1 cellular context compared by ENCODE assay signal in the genomic region with DNA sequence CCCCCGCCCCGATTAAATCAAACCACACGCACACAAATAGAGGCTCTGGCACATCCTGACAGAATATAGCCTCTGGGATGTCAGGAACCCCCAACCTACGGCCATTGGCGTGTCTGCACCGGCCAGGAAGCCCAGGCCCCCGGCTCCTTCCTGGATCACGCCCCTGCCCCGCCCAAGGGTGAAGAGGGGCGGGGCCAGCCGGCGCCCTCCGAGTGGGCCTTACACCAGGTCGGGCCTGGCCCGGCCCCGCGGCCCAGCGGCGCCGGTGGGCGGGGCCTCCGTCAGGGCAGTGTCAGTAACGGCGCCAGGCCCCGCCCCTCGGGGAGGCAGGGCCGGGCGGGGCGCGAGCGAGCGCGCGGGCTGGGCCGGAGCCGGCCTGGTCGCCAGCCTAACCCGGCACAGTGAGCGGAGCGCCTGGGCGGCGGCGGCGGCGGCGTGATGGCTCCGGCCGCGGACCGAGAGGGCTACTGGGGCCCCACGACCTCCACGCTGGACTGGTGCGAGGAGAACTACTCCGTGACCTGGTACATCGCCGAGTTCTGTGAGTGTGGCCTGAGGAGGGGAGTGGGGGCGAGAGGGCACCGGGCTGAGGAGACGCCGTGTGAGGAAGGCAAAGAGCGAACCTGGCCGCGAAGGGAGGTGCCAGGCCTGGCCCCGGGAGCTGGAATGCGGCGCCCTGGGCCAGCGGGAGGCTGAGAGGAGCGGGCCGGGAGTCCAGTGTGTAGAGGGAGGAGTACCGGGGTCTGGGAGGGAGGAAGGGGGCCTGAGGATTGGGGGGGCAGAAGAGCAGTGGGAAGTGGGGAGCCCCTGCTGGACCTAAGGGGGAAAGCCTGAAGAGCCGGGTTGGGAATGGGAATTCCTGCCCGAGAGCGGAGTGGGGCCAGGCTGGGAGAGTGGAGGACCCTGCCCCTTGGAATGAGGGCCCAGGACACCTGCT.
TF ChIP-seq lines count a peak whose summit lies in the region.

Gene ACER3, plus strand, starts transcription at position 380 of the 937 bp plus-strand sequence. Its CDS starts 59 bp downstream, at position 439.

TF ChIP-seq in HEK293, 187 proteins besides CTCF, POLR2A, EP300 and RAD21 (continued from another document and continues in another):
- TF ChIP-seq, protein P1, sequence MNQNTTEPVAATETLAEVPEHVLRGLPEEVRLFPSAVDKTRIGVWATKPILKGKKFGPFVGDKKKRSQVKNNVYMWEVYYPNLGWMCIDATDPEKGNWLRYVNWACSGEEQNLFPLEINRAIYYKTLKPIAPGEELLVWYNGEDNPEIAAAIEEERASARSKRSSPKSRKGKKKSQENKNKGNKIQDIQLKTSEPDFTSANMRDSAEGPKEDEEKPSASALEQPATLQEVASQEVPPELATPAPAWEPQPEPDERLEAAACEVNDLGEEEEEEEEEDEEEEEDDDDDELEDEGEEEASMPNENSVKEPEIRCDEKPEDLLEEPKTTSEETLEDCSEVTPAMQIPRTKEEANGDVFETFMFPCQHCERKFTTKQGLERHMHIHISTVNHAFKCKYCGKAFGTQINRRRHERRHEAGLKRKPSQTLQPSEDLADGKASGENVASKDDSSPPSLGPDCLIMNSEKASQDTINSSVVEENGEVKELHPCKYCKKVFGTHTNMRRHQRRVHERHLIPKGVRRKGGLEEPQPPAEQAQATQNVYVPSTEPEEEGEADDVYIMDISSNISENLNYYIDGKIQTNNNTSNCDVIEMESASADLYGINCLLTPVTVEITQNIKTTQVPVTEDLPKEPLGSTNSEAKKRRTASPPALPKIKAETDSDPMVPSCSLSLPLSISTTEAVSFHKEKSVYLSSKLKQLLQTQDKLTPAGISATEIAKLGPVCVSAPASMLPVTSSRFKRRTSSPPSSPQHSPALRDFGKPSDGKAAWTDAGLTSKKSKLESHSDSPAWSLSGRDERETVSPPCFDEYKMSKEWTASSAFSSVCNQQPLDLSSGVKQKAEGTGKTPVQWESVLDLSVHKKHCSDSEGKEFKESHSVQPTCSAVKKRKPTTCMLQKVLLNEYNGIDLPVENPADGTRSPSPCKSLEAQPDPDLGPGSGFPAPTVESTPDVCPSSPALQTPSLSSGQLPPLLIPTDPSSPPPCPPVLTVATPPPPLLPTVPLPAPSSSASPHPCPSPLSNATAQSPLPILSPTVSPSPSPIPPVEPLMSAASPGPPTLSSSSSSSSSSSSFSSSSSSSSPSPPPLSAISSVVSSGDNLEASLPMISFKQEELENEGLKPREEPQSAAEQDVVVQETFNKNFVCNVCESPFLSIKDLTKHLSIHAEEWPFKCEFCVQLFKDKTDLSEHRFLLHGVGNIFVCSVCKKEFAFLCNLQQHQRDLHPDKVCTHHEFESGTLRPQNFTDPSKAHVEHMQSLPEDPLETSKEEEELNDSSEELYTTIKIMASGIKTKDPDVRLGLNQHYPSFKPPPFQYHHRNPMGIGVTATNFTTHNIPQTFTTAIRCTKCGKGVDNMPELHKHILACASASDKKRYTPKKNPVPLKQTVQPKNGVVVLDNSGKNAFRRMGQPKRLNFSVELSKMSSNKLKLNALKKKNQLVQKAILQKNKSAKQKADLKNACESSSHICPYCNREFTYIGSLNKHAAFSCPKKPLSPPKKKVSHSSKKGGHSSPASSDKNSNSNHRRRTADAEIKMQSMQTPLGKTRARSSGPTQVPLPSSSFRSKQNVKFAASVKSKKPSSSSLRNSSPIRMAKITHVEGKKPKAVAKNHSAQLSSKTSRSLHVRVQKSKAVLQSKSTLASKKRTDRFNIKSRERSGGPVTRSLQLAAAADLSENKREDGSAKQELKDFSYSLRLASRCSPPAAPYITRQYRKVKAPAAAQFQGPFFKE (tag by site-specific recombination; IDR thresholded peaks at IDR 0.05; ENCODE audit: borderline replicate concordance) = no peak
- TF ChIP-seq ZNF571 (tag by site-specific recombination; IDR thresholded peaks at IDR 0.05) (no peak), ZEB2 (tag by site-specific recombination; IDR thresholded peaks at IDR 0.05) (no peak), ZNF391 (tag by site-specific recombination; IDR thresholded peaks at IDR 0.05; ENCODE audit: borderline replicate concordance, low read depth) (0 out of 2 replicates have a peak, but pooled peaks have one; percentile 61), ZNF302 (tag by site-specific recombination; IDR thresholded peaks at IDR 0.05; ENCODE audit: low read depth) (no peak), REST (tag by site-specific recombination; IDR thresholded peaks at IDR 0.05) (peak; percentile 51; the same call in 1 of the 2 replicates), ZNF600 (tag by site-specific recombination; IDR thresholded peaks at IDR 0.05) (peak; percentile 80), ZBTB17 (tag by site-specific recombination; IDR thresholded peaks at IDR 0.05) (0 out of 2 replicates have a peak, but pooled peaks have one; percentile 12), ZNF266 (tag by site-specific recombination; IDR thresholded peaks at IDR 0.05; ENCODE audit: low read depth) (no peak), SP3 (tag by site-specific recombination; IDR thresholded peaks at IDR 0.05) (peak; percentile 80), ZNF239 (tag by site-specific recombination; IDR thresholded peaks at IDR 0.05) (0 out of 2 replicates have a peak, but pooled peaks have one; percentile 53), FEZF1 (tag by site-specific recombination; IDR thresholded peaks at IDR 0.05) (no peak), YY2 (tag by site-specific recombination; IDR thresholded peaks at IDR 0.05) (no peak), ZBTB7A (tag by site-specific recombination; IDR thresholded peaks at IDR 0.05; ENCODE audit: low read depth) (no peak), ZBTB10 (tag by site-specific recombination; IDR thresholded peaks at IDR 0.05) (peak; percentile 35; the same call in 1 of the 2 replicates), ZSCAN18 (tag by site-specific recombination; IDR thresholded peaks at IDR 0.05) (no peak), ZNF10 (tag by site-specific recombination; IDR thresholded peaks at IDR 0.05) (no peak), ZNF433 (tag by site-specific recombination; IDR thresholded peaks at IDR 0.05; ENCODE audit: low read depth) (no peak), ZNF701 (tag by site-specific recombination; IDR thresholded peaks at IDR 0.05) (no peak), ZFP37 (tag by site-specific recombination; IDR thresholded peaks at IDR 0.05) (peak; percentile 30; the same call in 1 of the 2 replicates), ZNF146 (tag by site-specific recombination; IDR thresholded peaks at IDR 0.05) (0 out of 2 replicates have a peak, but pooled peaks have one; percentile 32), ZNF138 (tag by site-specific recombination; IDR thresholded peaks at IDR 0.05; ENCODE audit: borderline replicate concordance) (no peak), GLIS2 (tag by site-specific recombination; IDR thresholded peaks at IDR 0.05) (peak; percentile 50), ZSCAN30 (tag by site-specific recombination; IDR thresholded peaks at IDR 0.05) (no peak)
- TF ChIP-seq, protein P2, sequence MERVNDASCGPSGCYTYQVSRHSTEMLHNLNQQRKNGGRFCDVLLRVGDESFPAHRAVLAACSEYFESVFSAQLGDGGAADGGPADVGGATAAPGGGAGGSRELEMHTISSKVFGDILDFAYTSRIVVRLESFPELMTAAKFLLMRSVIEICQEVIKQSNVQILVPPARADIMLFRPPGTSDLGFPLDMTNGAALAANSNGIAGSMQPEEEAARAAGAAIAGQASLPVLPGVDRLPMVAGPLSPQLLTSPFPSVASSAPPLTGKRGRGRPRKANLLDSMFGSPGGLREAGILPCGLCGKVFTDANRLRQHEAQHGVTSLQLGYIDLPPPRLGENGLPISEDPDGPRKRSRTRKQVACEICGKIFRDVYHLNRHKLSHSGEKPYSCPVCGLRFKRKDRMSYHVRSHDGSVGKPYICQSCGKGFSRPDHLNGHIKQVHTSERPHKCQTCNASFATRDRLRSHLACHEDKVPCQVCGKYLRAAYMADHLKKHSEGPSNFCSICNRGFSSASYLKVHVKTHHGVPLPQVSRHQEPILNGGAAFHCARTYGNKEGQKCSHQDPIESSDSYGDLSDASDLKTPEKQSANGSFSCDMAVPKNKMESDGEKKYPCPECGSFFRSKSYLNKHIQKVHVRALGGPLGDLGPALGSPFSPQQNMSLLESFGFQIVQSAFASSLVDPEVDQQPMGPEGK (tag by site-specific recombination; IDR thresholded peaks at IDR 0.05) = peak; percentile 61; the same call in 1 of the 2 replicates
- TF ChIP-seq, protein P3, sequence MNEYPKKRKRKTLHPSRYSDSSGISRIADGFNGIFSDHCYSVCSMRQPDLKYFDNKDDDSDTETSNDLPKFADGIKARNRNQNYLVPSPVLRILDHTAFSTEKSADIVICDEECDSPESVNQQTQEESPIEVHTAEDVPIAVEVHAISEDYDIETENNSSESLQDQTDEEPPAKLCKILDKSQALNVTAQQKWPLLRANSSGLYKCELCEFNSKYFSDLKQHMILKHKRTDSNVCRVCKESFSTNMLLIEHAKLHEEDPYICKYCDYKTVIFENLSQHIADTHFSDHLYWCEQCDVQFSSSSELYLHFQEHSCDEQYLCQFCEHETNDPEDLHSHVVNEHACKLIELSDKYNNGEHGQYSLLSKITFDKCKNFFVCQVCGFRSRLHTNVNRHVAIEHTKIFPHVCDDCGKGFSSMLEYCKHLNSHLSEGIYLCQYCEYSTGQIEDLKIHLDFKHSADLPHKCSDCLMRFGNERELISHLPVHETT (tag by site-specific recombination; IDR thresholded peaks at IDR 0.05) = no peak
- TF ChIP-seq, protein P4, sequence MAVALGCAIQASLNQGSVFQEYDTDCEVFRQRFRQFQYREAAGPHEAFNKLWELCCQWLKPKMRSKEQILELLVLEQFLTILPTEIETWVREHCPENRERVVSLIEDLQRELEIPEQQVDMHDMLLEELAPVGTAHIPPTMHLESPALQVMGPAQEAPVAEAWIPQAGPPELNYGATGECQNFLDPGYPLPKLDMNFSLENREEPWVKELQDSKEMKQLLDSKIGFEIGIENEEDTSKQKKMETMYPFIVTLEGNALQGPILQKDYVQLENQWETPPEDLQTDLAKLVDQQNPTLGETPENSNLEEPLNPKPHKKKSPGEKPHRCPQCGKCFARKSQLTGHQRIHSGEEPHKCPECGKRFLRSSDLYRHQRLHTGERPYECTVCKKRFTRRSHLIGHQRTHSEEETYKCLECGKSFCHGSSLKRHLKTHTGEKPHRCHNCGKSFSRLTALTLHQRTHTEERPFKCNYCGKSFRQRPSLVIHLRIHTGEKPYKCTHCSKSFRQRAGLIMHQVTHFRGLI (tag by site-specific recombination; IDR thresholded peaks at IDR 0.05) = no peak
- TF ChIP-seq, protein P5, sequence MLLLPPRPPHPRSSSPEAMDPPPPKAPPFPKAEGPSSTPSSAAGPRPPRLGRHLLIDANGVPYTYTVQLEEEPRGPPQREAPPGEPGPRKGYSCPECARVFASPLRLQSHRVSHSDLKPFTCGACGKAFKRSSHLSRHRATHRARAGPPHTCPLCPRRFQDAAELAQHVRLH (tag by site-specific recombination; IDR thresholded peaks at IDR 0.05) = no peak
- TF ChIP-seq, protein P6, sequence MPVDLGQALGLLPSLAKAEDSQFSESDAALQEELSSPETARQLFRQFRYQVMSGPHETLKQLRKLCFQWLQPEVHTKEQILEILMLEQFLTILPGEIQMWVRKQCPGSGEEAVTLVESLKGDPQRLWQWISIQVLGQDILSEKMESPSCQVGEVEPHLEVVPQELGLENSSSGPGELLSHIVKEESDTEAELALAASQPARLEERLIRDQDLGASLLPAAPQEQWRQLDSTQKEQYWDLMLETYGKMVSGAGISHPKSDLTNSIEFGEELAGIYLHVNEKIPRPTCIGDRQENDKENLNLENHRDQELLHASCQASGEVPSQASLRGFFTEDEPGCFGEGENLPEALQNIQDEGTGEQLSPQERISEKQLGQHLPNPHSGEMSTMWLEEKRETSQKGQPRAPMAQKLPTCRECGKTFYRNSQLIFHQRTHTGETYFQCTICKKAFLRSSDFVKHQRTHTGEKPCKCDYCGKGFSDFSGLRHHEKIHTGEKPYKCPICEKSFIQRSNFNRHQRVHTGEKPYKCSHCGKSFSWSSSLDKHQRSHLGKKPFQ (tag by site-specific recombination; IDR thresholded peaks at IDR 0.05) = no peak
